1 cellular context compared by ENCODE assay signal in the genomic region with DNA sequence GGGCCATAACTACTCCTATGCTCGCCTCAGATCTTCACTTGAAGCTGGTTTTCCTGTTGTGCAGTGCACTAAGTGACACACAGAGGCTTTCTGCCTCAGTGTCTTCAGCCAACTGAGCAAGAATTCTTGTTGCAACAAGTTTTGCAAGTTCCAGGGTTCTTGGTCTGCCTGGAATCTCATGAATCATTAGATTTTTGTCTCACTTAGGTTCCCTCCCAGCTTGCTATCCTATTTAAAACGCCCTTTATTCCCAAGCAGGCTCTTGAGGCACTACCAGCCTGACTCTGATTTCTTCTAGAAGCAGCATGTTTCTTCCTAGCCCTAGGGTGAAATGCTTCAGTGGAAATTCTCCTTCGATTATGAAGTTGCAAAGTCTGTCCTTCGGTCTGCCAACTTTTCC.
TF ChIP-seq lines count a peak whose summit lies in the region.

No MANE protein-coding gene starts in this region.

TF ChIP-seq in HepG2, 621 proteins besides CTCF, POLR2A, EP300 and RAD21:
- TF ChIP-seq, protein P1, sequence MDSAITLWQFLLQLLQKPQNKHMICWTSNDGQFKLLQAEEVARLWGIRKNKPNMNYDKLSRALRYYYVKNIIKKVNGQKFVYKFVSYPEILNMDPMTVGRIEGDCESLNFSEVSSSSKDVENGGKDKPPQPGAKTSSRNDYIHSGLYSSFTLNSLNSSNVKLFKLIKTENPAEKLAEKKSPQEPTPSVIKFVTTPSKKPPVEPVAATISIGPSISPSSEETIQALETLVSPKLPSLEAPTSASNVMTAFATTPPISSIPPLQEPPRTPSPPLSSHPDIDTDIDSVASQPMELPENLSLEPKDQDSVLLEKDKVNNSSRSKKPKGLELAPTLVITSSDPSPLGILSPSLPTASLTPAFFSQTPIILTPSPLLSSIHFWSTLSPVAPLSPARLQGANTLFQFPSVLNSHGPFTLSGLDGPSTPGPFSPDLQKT (CRISPR knock-in tag; IDR thresholded peaks at IDR 0.05; ENCODE audit: borderline replicate concordance): no peak
- no peak for TF ChIP-seq ZNF720 (CRISPR knock-in tag; IDR thresholded peaks at IDR 0.05)
- TF ChIP-seq ASH2L (IDR thresholded peaks at IDR 0.05; ENCODE audit: insufficient read length, low read depth, low read length): no peak
- TF ChIP-seq, protein P2, sequence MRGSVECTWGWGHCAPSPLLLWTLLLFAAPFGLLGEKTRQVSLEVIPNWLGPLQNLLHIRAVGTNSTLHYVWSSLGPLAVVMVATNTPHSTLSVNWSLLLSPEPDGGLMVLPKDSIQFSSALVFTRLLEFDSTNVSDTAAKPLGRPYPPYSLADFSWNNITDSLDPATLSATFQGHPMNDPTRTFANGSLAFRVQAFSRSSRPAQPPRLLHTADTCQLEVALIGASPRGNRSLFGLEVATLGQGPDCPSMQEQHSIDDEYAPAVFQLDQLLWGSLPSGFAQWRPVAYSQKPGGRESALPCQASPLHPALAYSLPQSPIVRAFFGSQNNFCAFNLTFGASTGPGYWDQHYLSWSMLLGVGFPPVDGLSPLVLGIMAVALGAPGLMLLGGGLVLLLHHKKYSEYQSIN (CRISPR knock-in tag; IDR thresholded peaks at IDR 0.05; ENCODE audit: borderline replicate concordance): no peak
- no peak for TF ChIP-seq RELA (CRISPR knock-in tag; IDR thresholded peaks at IDR 0.05)
